Comparison of ENCODE assay signal across 29 cellular contexts in the genomic region with DNA sequence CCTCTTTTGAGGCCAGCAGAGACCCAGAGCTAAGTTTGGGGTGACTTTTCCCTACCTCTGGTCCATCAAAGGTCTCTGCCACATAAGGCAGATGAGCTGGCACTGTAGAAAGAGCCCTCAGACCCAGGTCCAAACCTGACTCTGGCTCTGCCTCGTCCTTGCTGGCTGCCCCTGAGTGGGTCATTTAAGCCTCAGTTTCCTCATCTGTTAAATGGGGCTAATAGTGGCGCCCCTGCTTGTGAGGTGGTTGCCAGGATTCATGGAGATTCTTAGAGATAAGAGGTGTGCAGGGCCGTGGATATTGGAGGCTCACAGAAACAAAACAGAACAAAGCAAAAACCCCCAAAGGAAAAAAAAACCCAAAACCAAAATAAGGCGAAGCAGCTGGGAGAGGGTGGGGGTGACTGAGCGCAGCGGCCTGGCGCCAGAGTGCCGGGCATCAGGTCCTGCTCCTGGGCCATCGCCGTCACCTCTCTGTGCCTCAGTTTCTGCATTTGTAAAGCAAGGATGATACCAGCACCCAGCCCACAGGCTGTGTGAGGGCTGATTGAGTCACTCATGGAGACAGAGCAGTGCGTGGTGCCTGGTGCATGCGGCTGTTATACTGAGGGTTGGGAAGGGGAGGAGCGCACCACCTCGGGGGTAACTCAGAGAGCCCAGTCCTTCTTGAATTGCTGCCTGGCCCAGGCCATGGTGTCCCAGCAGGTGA.
A peak's percentile ranks its signal among the peaks of the same experiment; 100 is the strongest.
DNase-seq lines count a peak whose midpoint lies in the region; ATAC-seq, FAIRE-seq and TF ChIP-seq lines count a peak whose summit lies in the region.
"Had no signal": no experiment of that assay in that cellular context is flagged by ENCODE, and none has a peak within 500 bp of the region (broad histone marks: within the 10 kb centered on the region; RNA-seq: fewer than 3 reads in every experiment).

No MANE protein-coding gene starts in this region.

- peaks cover 38 to 56% of the 10 kb centered on the region in 2 experiments for H3K4me1 ChIP-seq in HCT116 (ENCODE audit: control insufficient read depth in 1 of 2, insufficient read depth in 2 of 2, low read length in 2 of 2)
- peaks cover 3 to 24% of the 10 kb centered on the region in 2 experiments for H3K4me1 ChIP-seq in K562 (replicated peaks in 1 of 2; ENCODE audit: control insufficient read depth in 2 of 2, insufficient read depth in 2 of 2, low read length in 2 of 2)
- H3K4me1 ChIP-seq in psoas muscle = peaks cover 40% of the 10 kb centered on the region
- peaks cover 21 to 34% (median 32%) of the 10 kb centered on the region in 4 donors for H3K4me1 ChIP-seq in esophagus muscularis mucosa

- H3K27me3 ChIP-seq in HCT116 (ENCODE audit: insufficient read depth, low read length) (no peaks in the 10 kb centered on the region), K562 (ENCODE audit: control insufficient read depth in 2 of 2, insufficient read depth in 2 of 2, low read length in 2 of 2) (peaks cover 0 to 5% of the 10 kb centered on the region in 2 experiments; a peak in 1 of 5 replicates), psoas muscle (ENCODE audit: insufficient read depth in 3 of 3, low read length in 2 of 3) (no peaks in the 10 kb centered on the region), esophagus muscularis mucosa (no peaks in the 10 kb centered on the region)
- H3K27me3 ChIP-seq: suprapubic skin, uterus had no signal

- in situ Hi-C loops in K562 (cut with MboI) = no loop called here

- H3K9me1 ChIP-seq in K562 (ENCODE audit: control insufficient read depth, insufficient read depth, low read length) = no peaks in the 10 kb centered on the region

- no peak overlapping the region for H3K27ac Mint-ChIP-seq in activated T-cell treated with anti-CD3 and anti-CD28 coated beads, Interleukin-2, amount 50 U/mL, for 72 hours
- H3K27ac Mint-ChIP-seq: activated CD8-positive, alpha-beta memory T cell treated with anti-CD3 and anti-CD28 coated beads, Interleukin-2, amount 10 ng/mL, durations not matched to agents 7 days and 5 days; activated naive CD4-positive, alpha-beta T cell treated with anti-CD3 and anti-CD28 coated beads, Interleukin-2, amount 50 U/mL, for 24 hours; activated T-helper 1 cell treated with anti-CD3 and anti-CD28 coated beads, Interleukin-12 subunit alpha, Interleukin-12 subunit beta, Interleukin-2, Interleukin-4 antibody, amounts not matched to agents 30 ng/mL and 10 ng/mL and 1 ng/mL, durations not matched to agents 14 hours and 24 hours and 36 hours had no signal

- H3K9me3 ChIP-seq in HCT116 (ENCODE audit: control insufficient read depth in 1 of 2, insufficient read depth in 1 of 2, low read depth in 1 of 2, low read length in 2 of 2) = no peaks in the 10 kb centered on the region
- H3K9me3 ChIP-seq in K562 (replicated peaks; ENCODE audit: control insufficient read depth, insufficient read depth, low read depth, low read length) = no peaks in the 10 kb centered on the region
- no peaks in the 10 kb centered on the region for H3K9me3 ChIP-seq in psoas muscle
- H3K9me3 ChIP-seq in esophagus muscularis mucosa = no peaks in the 10 kb centered on the region
- H3K9me3 ChIP-seq: Caco-2, suprapubic skin, uterus had no signal

- TF ChIP-seq CTCF in HCT116 (IDR thresholded peaks at IDR 0.05 in 2 of 3, conservative IDR thresholded peaks at IDR 0.05 in 1 of 3; ENCODE audit: borderline replicate concordance in 1 of 3, insufficient read depth in 1 of 3, low read depth in 2 of 3, low read length in 2 of 3) = no peak
- TF ChIP-seq CTCF in K562 (IDR thresholded peaks at IDR 0.05 in 2 of 3, conservative IDR thresholded peaks at IDR 0.05 in 1 of 3; ENCODE audit: insufficient read depth in 2 of 3, low read depth in 1 of 3, low read length in 3 of 3) = no peak
- TF ChIP-seq CTCF in psoas muscle (IDR thresholded peaks at IDR 0.05) = no peak
- no peak for TF ChIP-seq CTCF in esophagus muscularis mucosa (IDR thresholded peaks at IDR 0.05)

- TF ChIP-seq EP300 in K562 (IDR thresholded peaks at IDR 0.05; ENCODE audit: low read length) (no peak), esophagus muscularis mucosa (IDR thresholded peaks at IDR 0.05) (no peak)

- no peak overlapping the region for H3K4me3 ChIP-seq in HCT116 (replicated peaks in 1 of 2; ENCODE audit: low read depth in 1 of 2, low read length in 2 of 2)
- no peak overlapping the region for H3K4me3 ChIP-seq in K562
- no peak overlapping the region for H3K4me3 ChIP-seq in psoas muscle
- no peak overlapping the region for H3K4me3 ChIP-seq in esophagus muscularis mucosa
- H3K4me3 ChIP-seq: GM12878, suprapubic skin, uterus had no signal

- RAD21 ChIA-PET in HCT116 (lab: Charles Lee; ENCODE audit: low non-redundant PET in 1 of 2, low total read pairs in 2 of 2, uncharacterized antibody in 2 of 2, unreplicated experiment in 2 of 2) = no interaction called here

- ATAC-seq in activated T-cell treated with anti-CD3 and anti-CD28 coated beads, Interleukin-2, amount 50 U/mL, for 72 hours (replicated peaks in 1 of 2) = peak; percentile 13 to 18
- ATAC-seq in HCT116 (no peak), K562 (no peak), psoas muscle (no peak)
- ATAC-seq: activated CD4-positive, CD25-positive, alpha-beta regulatory T cell treated with anti-CD3 and anti-CD28 coated beads, Interleukin-2, amount 50 U/mL, for 24 hours; activated CD8-positive, alpha-beta memory T cell treated with anti-CD3 and anti-CD28 coated beads, Interleukin-2, amount 10 ng/mL, durations not matched to agents 7 days and 5 days; GM12878; left cardiac atrium had no signal

- no peaks in the 10 kb centered on the region for H3K79me2 ChIP-seq in HCT116 (ENCODE audit: insufficient read depth, low read length)
- no peaks in the 10 kb centered on the region for H3K79me2 ChIP-seq in K562 (ENCODE audit: control insufficient read depth, insufficient read depth, low read length)

- TF ChIP-seq RAD21 in HCT116 (IDR thresholded peaks at IDR 0.05; ENCODE audit: low read depth) (no peak), K562 (CRISPR knock-in tag; conservative IDR thresholded peaks at IDR 0.05 in 1 of 2, IDR thresholded peaks at IDR 0.05 in 1 of 2) (no peak)

- no peak overlapping the region for H2AFZ ChIP-seq in HCT116 (ENCODE audit: low read depth, low read length, poor library complexity, severe bottlenecking)
- no peak overlapping the region for H2AFZ ChIP-seq in K562 (ENCODE audit: low read depth, low read length)

- POLR2A ChIA-PET in HCT116 (lab: Charles Lee) = no interaction called here
- POLR2A ChIA-PET in K562 (lab: Yijun Ruan, JAX) = interaction anchor here (0.7 kb wide), 1 partner anchor 35 kb away, joined by 3 read pairs; no protein-coding TSS in a partner anchor

- TF ChIP-seq POLR2A in HCT116 (IDR thresholded peaks at IDR 0.05; ENCODE audit: borderline replicate concordance, extremely low read depth, insufficient read depth, insufficient read length) (no peak), K562 (conservative IDR thresholded peaks at IDR 0.05) (no peak), esophagus muscularis mucosa (IDR thresholded peaks at IDR 0.05; ENCODE audit: low read depth) (no peak)

- H3K27ac ChIP-seq in HCT116 (ENCODE audit: low read depth, low read length) = peak overlapping the region; percentile 37; the same call in 1 of the 2 replicates
- H3K27ac ChIP-seq in K562 (ENCODE audit: extremely low read depth, low read depth, low read length) = no peak overlapping the region
- peak overlapping the region; percentile 94 for H3K27ac ChIP-seq in psoas muscle
- H3K27ac ChIP-seq in esophagus muscularis mucosa (replicated peaks in 1 of 4) = no peak overlapping the region
- H3K27ac ChIP-seq: HL-60, suprapubic skin, uterus had no signal

- H3K36me3 ChIP-seq in HCT116 (ENCODE audit: control insufficient read depth in 1 of 2, insufficient read depth in 2 of 2, low read length in 2 of 2) = no peaks in the 10 kb centered on the region
- no peaks in the 10 kb centered on the region for H3K36me3 ChIP-seq in K562 (ENCODE audit: control insufficient read depth, insufficient read depth, low read length)
- no peaks in the 10 kb centered on the region for H3K36me3 ChIP-seq in psoas muscle (ENCODE audit: insufficient read depth in 1 of 2, low read depth in 1 of 2)
- H3K36me3 ChIP-seq in esophagus muscularis mucosa = no peaks in the 10 kb centered on the region
- H3K36me3 ChIP-seq: suprapubic skin, uterus had no signal

- intact Hi-C loops in HCT116 (cut with micrococcal nuclease) (no loop called here), K562 (cut with micrococcal nuclease) (no loop called here), psoas muscle (cut with DNase I) (loop anchor here (5.0 kb wide), 3 partner anchors 69 to 99 kb away; no protein-coding TSS in a partner anchor), esophagus muscularis mucosa (cut with DNase I) (loop anchor here (5.0 kb wide), 1 partner anchor 81 kb away; no protein-coding TSS in a partner anchor)

- 47% methylated on average over 11 of the region's 14 CpGs for WGBS in K562 (ENCODE audit: insufficient coverage, low coverage, missing lambda C conversion rate)
- 84 to 92% (median 90%) methylated on average over 14 of the region's 14 CpGs for WGBS in psoas muscle, 3 donors
- WGBS in esophagus muscularis mucosa = 93% methylated on average over 14 of the region's 14 CpGs

- peaks cover 18% of the 10 kb centered on the region for H3K4me1 Mint-ChIP-seq in activated T-cell treated with anti-CD3 and anti-CD28 coated beads, Interleukin-2, amount 50 U/mL, for 72 hours (ENCODE audit: low read depth)

- H4K20me1 ChIP-seq in HCT116 (ENCODE audit: insufficient read depth) (no peaks in the 10 kb centered on the region), K562 (replicated peaks; ENCODE audit: control insufficient read depth, insufficient read depth, low read length) (no peaks in the 10 kb centered on the region)

- H3K9ac ChIP-seq in HCT116 (ENCODE audit: low read length) (peak overlapping the region; percentile 9; the same call in 1 of the 2 replicates), K562 (ENCODE audit: insufficient read depth in 1 of 2, low read depth in 2 of 2, low read length in 2 of 2) (peak overlapping the region in 1 of 2 experiments; percentile 54; a peak in 1 of 4 replicates)

- H3K4me3 Mint-ChIP-seq in activated T-cell treated with anti-CD3 and anti-CD28 coated beads, Interleukin-2, amount 50 U/mL, for 72 hours = no peak overlapping the region
- H3K4me3 Mint-ChIP-seq: activated CD8-positive, alpha-beta memory T cell treated with anti-CD3 and anti-CD28 coated beads, Interleukin-2, amount 10 ng/mL, durations not matched to agents 7 days and 5 days; activated naive CD4-positive, alpha-beta T cell treated with anti-CD3 and anti-CD28 coated beads, Interleukin-2, amount 50 U/mL, for 24 hours; activated T-helper 1 cell treated with anti-CD3 and anti-CD28 coated beads, Interleukin-12 subunit alpha, Interleukin-12 subunit beta, Interleukin-2, Interleukin-4 antibody, amounts not matched to agents 30 ng/mL and 10 ng/mL and 1 ng/mL, durations not matched to agents 14 hours and 24 hours and 36 hours had no signal

- H3K27me3 Mint-ChIP-seq in activated T-cell treated with anti-CD3 and anti-CD28 coated beads, Interleukin-2, amount 50 U/mL, for 72 hours (ENCODE audit: low read depth) = peaks cover 9% of the 10 kb centered on the region
- H3K27me3 Mint-ChIP-seq: activated naive CD4-positive, alpha-beta T cell treated with anti-CD3 and anti-CD28 coated beads, Interleukin-2, amount 50 U/mL, for 24 hours had no signal

- DNase-seq in activated T-cell treated with anti-CD3 and anti-CD28 coated beads, Interleukin-2, amount 50 U/mL, for 72 hours = no peak
- no peak for DNase-seq in activated T-cell treated with anti-CD3 and anti-CD28 coated beads, Interleukin-2, amount 50 U/mL, for 1 hour
- DNase-seq in HCT116 (ENCODE audit: low read depth, low spot score) (no peak), K562 (ENCODE audit: extremely low read depth in 1 of 4, low spot score in 3 of 4) (no peak), psoas muscle (no peak), SHP77 (lab: John Stamatoyannopoulos, UW) (no peak), amniotic stem cell (lab: John Stamatoyannopoulos, UW) (no peak), esophagus muscularis mucosa (ENCODE audit: extremely low spot score) (no peak)
- DNase-seq: ACHN; activated CD8-positive, alpha-beta memory T cell treated with anti-CD3 and anti-CD28 coated beads, Interleukin-2, amount 10 ng/mL, durations not matched to agents 7 days and 5 days; C1 segment of cervical spinal cord; Caco-2; DND-41; H7; left cardiac atrium; NCI-H1105 treated with DMSO at 0.1 percent for 48 hours; NCI-H2029 treated with DMSO at 0.1 percent for 48 hours; NCI-H2227 treated with DMSO at 0.1 percent for 48 hours; SIG-M5; small intestine; stimulated activated CD4-positive, alpha-beta T cell treated with anti-CD3 and anti-CD28 coated beads, Interleukin-1b, Interleukin-23, amount 100 ng/mL, for 48 hours; uterus had no signal

- no peaks in the 10 kb centered on the region for H3K9me2 ChIP-seq in HCT116 (ENCODE audit: insufficient read depth)

- H3K9me3 Mint-ChIP-seq in activated T-cell treated with anti-CD3 and anti-CD28 coated beads, Interleukin-2, amount 50 U/mL, for 72 hours = no peaks in the 10 kb centered on the region
- H3K9me3 Mint-ChIP-seq: activated naive CD4-positive, alpha-beta T cell treated with anti-CD3 and anti-CD28 coated beads, Interleukin-2, amount 50 U/mL, for 24 hours; activated T-helper 1 cell treated with anti-CD3 and anti-CD28 coated beads, Interleukin-12 subunit alpha, Interleukin-12 subunit beta, Interleukin-2, Interleukin-4 antibody, amounts not matched to agents 30 ng/mL and 10 ng/mL and 1 ng/mL, durations not matched to agents 14 hours and 24 hours and 36 hours had no signal

- CTCF ChIA-PET in HCT116 (lab: Charles Lee) = no interaction called here
- CTCF ChIA-PET in K562 (lab: Yijun Ruan, JAX; ENCODE audit: low intra/inter-chr PET ratio) = no interaction called here

- H3K4me2 ChIP-seq in HCT116 (ENCODE audit: low read length) = peak overlapping the region; percentile 59
- H3K4me2 ChIP-seq in K562 (ENCODE audit: insufficient read depth, low read length) = no peak overlapping the region

- H3K36me3 Mint-ChIP-seq in activated T-cell treated with anti-CD3 and anti-CD28 coated beads, Interleukin-2, amount 50 U/mL, for 72 hours (ENCODE audit: insufficient read depth in 2 of 2) = no peaks in the 10 kb centered on the region
- H3K36me3 Mint-ChIP-seq: activated CD8-positive, alpha-beta memory T cell treated with anti-CD3 and anti-CD28 coated beads, Interleukin-2, amount 10 ng/mL, durations not matched to agents 7 days and 5 days; activated naive CD4-positive, alpha-beta T cell treated with anti-CD3 and anti-CD28 coated beads, Interleukin-2, amount 50 U/mL, for 24 hours had no signal

- BruUV-seq in HCT116 (replicated peaks; lab: Mats Ljungman, UMichigan) = no TSS peak
- BruUV-seq in K562 (replicated peaks; lab: Mats Ljungman, UMichigan) = no TSS peak

- no peak for FAIRE-seq in K562 (lab: Jason Lieb, UNC)
- FAIRE-seq: astrocyte, GM12878, small intestine had no signal

Comparison
In these comparisons a context has a peak if more than half of its experiments do, and no peak if none do; other contexts are left out.
1. ATAC-seq: peak in activated T-cell treated with anti-CD3 and anti-CD28 coated beads, Interleukin-2, amount 50 U/mL, for 72 hours (2 of 2); none in HCT116 (single experiment), K562 (single experiment) and psoas muscle (0 of 4).
2. H3K27ac ChIP-seq: peak in HCT116 (single experiment) and psoas muscle (single experiment); none in K562 (single experiment) and esophagus muscularis mucosa (0 of 4).
3. intact Hi-C loops: an anchor here in psoas muscle (5.0 kb wide) and esophagus muscularis mucosa (5.0 kb wide); none called in HCT116 and K562.